8 cellular contexts compared by ENCODE assay signal in genomic region chr17:81683584-81684441, GRCh38. TPM values are rescaled to one million over a fixed set of nuclear protein-coding genes. Genes with fewer than 3 reads are reported as not detected.
DNase-seq lines count a peak whose midpoint lies in the region; ATAC-seq and TF ChIP-seq lines count a peak whose summit lies in the region.

Gene ARL16 (minus strand): TSS chr17:81683797. CDS start chr17:81683753, 44 bp downstream.
Gene HGS (plus strand): TSS chr17:81684011. CDS start chr17:81684067, 56 bp downstream.

- H3K4me3 Mint-ChIP-seq in H9 = peak within 1 kb of the TSS; percentile 86 to 89
- H3K4me3 Mint-ChIP-seq in natural killer cell treated with Interleukin-12 subunit alpha and Interleukin-12 subunit beta and Interleukin-15 and Interleukin-18, amount 100 ng/mL, for 72 hours = peak within 1 kb of the TSS; percentile 91

- ATAC-seq in natural killer cell treated with Interleukin-12 subunit alpha and Interleukin-12 subunit beta and Interleukin-15 and Interleukin-18, amount 100 ng/mL, for 72 hours = peak; percentile 97 to 99
- ATAC-seq in stimulated activated naive CD8-positive, alpha-beta T cell treated with anti-CD3 and anti-CD28 coated beads, Interleukin-15, Interleukin-2, amounts not matched to agents 100 U/mL and 50 U/mL, for 24 hours = peak; percentile 94

- peaks cover 8% of the 10 kb centered on the region for H3K79me1 ChIP-seq in H9 (ENCODE audit: insufficient read depth, low read depth, low read length, poor library complexity, severe bottlenecking)

- H3K79me2 ChIP-seq in H9 (ENCODE audit: insufficient read depth, low read length) = peaks cover 9% of the 10 kb centered on the region; the same call in 1 of the 2 replicates

- H3K36me3 Mint-ChIP-seq in H9 (ENCODE audit: insufficient read depth in 1 of 3, low read depth in 3 of 3) = peaks cover 16 to 44% (median 38%) of the 10 kb centered on the region in 3 experiments
- H3K36me3 Mint-ChIP-seq in natural killer cell treated with Interleukin-12 subunit alpha and Interleukin-12 subunit beta and Interleukin-15 and Interleukin-18, amount 100 ng/mL, for 72 hours = no peaks in the 10 kb centered on the region

- no peak within 1 kb of the TSS for H2BK20ac ChIP-seq in H9 (ENCODE audit: low read depth, low read length, poor library complexity, severe bottlenecking)

- H3K4me2 ChIP-seq in H9 (ENCODE audit: insufficient read depth, insufficient read length, low read length) = peak within 1 kb of the TSS; percentile 92

- H3K18ac ChIP-seq in H9 (ENCODE audit: insufficient read length, low read depth, low read length) = no peak within 1 kb of the TSS

- H3K9me3 ChIP-seq in H9 (ENCODE audit: control insufficient read depth, low read depth, low read length) (no peaks in the 10 kb centered on the region), MG63 (no peaks in the 10 kb centered on the region)

- H2BK15ac ChIP-seq in H9 (ENCODE audit: low read depth, low read length) = no peak within 1 kb of the TSS

- no peak within 1 kb of the TSS for H2BK120ac ChIP-seq in H9 (ENCODE audit: low read depth, low read length, poor library complexity, severe bottlenecking)

- H2AK5ac ChIP-seq in H9 (ENCODE audit: insufficient read length, low read length) = no peak within 1 kb of the TSS

- H4K5ac ChIP-seq in H9 (ENCODE audit: insufficient read length, low read depth, low read length) = no peak within 1 kb of the TSS

- no CpG with 5 or more reads among the region's 112 CpGs for WGBS in H9 (ENCODE audit: extremely low coverage, insufficient read length, low lambda C conversion rate)

- H3T11ph ChIP-seq in H9 (ENCODE audit: low read length) = no peak within 1 kb of the TSS

- no peak within 1 kb of the TSS for H4K8ac ChIP-seq in H9 (replicated peaks; ENCODE audit: insufficient read length, low read depth, low read length)

- no peaks in the 10 kb centered on the region for H4K20me1 ChIP-seq in H9 (ENCODE audit: control insufficient read depth, insufficient read depth, insufficient read length)

- H3K23me2 ChIP-seq in H9 (ENCODE audit: insufficient read length, low read depth, low read length, poor library complexity, severe bottlenecking) = peaks cover 10% of the 10 kb centered on the region

- H3K27ac ChIP-seq in H9 (ENCODE audit: insufficient read length, low read depth, low read length) = no peak within 1 kb of the TSS

- H3K9ac ChIP-seq in H9 (ENCODE audit: extremely low read depth, insufficient read length, low read length) = peak within 1 kb of the TSS; percentile 71

- TF ChIP-seq CTCF in H9 (conservative IDR thresholded peaks at IDR 0.05) = no peak
- TF ChIP-seq CTCF in fibroblast of pulmonary artery (IDR thresholded peaks at IDR 0.05; ENCODE audit: low read length, missing control alignments) = no peak

- H2BK12ac ChIP-seq in H9 (ENCODE audit: insufficient read length, low read depth, low read length) = no peak within 1 kb of the TSS

- H3K9me3 Mint-ChIP-seq in H9 = no peaks in the 10 kb centered on the region
- no peaks in the 10 kb centered on the region for H3K9me3 Mint-ChIP-seq in natural killer cell treated with Interleukin-12 subunit alpha and Interleukin-12 subunit beta and Interleukin-15 and Interleukin-18, amount 100 ng/mL, for 72 hours

- DNase-seq in ELR (ENCODE audit: low read depth) (peak; percentile 100), H9 (peak; percentile 99), MG63 (peak; percentile 98), SHP77 treated with DMSO at 0.1 percent for 48 hours (lab: John Stamatoyannopoulos, UW) (peak; percentile 100), fibroblast of pulmonary artery (ENCODE audit: low read depth) (peak; percentile 99)
- DNase-seq in activated effector memory CD4-positive, alpha-beta T cell treated with anti-CD3 and anti-CD28 coated beads, Interleukin-2, amount 50 U/mL, for 16 hours = peak; percentile 99
- peak; percentile 99 for DNase-seq in natural killer cell treated with Interleukin-12 subunit alpha and Interleukin-12 subunit beta and Interleukin-15 and Interleukin-18, amount 100 ng/mL, for 72 hours (ENCODE audit: low spot score)
- peak; percentile 98 for DNase-seq in stimulated activated naive CD8-positive, alpha-beta T cell treated with anti-CD3 and anti-CD28 coated beads, Interleukin-15, Interleukin-2, amounts not matched to agents 100 U/mL and 50 U/mL, for 24 hours

- no peak within 1 kb of the TSS for H3K23ac ChIP-seq in H9 (ENCODE audit: insufficient read length, low read depth, low read length)

- H3K4me3 ChIP-seq in MG63 (peak within 1 kb of the TSS; percentile 83), fibroblast of pulmonary artery (replicated peaks; ENCODE audit: low read depth, low read length) (peak within 1 kb of the TSS; percentile 87)

- H3K27me3 ChIP-seq in H9 (ENCODE audit: insufficient read depth, low read length) (no peaks in the 10 kb centered on the region), MG63 (no peaks in the 10 kb centered on the region)

- H3K27ac Mint-ChIP-seq in H9 = peak within 1 kb of the TSS; percentile 26 to 87 (median 81); a peak in 6 of 7 replicates
- peak within 1 kb of the TSS; percentile 86 to 88 for H3K27ac Mint-ChIP-seq in natural killer cell treated with Interleukin-12 subunit alpha and Interleukin-12 subunit beta and Interleukin-15 and Interleukin-18, amount 100 ng/mL, for 72 hours

- no peak within 1 kb of the TSS for H2BK5ac ChIP-seq in H9 (ENCODE audit: insufficient read length, low read length)

- H3K4ac ChIP-seq in H9 (ENCODE audit: low read depth, low read length) = no peak within 1 kb of the TSS

- peak within 1 kb of the TSS; percentile 60; the same call in 1 of the 2 replicates for H3K14ac ChIP-seq in H9 (ENCODE audit: insufficient read depth, low read length)

- no peak within 1 kb of the TSS for H2AFZ ChIP-seq in H9 (ENCODE audit: low read length)

- H3K4me1 Mint-ChIP-seq in H9 = peaks cover 14 to 20% of the 10 kb centered on the region in 2 experiments
- H3K4me1 Mint-ChIP-seq in natural killer cell treated with Interleukin-12 subunit alpha and Interleukin-12 subunit beta and Interleukin-15 and Interleukin-18, amount 100 ng/mL, for 72 hours (ENCODE audit: low read depth in 2 of 2) = peaks cover 27 to 38% of the 10 kb centered on the region in 2 donors

- no peak within 1 kb of the TSS for H4K91ac ChIP-seq in H9 (ENCODE audit: insufficient read length, low read depth, low read length)

- no peaks in the 10 kb centered on the region for H3K27me3 Mint-ChIP-seq in H9 (ENCODE audit: low read depth)
- no peaks in the 10 kb centered on the region for H3K27me3 Mint-ChIP-seq in natural killer cell treated with Interleukin-12 subunit alpha and Interleukin-12 subunit beta and Interleukin-15 and Interleukin-18, amount 100 ng/mL, for 72 hours

- H3K56ac ChIP-seq in H9 (ENCODE audit: insufficient read length, low read depth, low read length) = no peak within 1 kb of the TSS

- H3K36me3 ChIP-seq in MG63 = peaks cover 67% of the 10 kb centered on the region

- H3K4me1 ChIP-seq in H9 (ENCODE audit: insufficient read depth, low read length) = no peaks in the 10 kb centered on the region

RNA-seq across cellular contexts. Expression of gene ARL16, which starts in this region (rescaled TPM):
- 55.4 and 58.6 TPM in 2 replicates for total RNA-seq in H9 (2021)
- 35.0 and 47.8 TPM in 2 replicates for total RNA-seq in MG63 (2014; rRNA removed; shearing (Covaris generic); ENCODE audit: low replicate concordance)
- 10 to 100 TPM; 35.5 to 54.7 TPM for total RNA-seq in natural killer cell treated with Interleukin-12 subunit alpha and Interleukin-12 subunit beta and Interleukin-15 and Interleukin-18, amount 100 ng/mL, for 72 hours

RNA-seq across cellular contexts. Expression of gene HGS, which starts in this region (rescaled TPM):
- total RNA-seq in H9 (2021) = 99.3 and 106 TPM in 2 replicates
- 102 and 116 TPM in 2 replicates for total RNA-seq in MG63 (2014; rRNA removed; shearing (Covaris generic); ENCODE audit: low replicate concordance)
- 100 to 1,000 TPM; 140 to 220 TPM for total RNA-seq in natural killer cell treated with Interleukin-12 subunit alpha and Interleukin-12 subunit beta and Interleukin-15 and Interleukin-18, amount 100 ng/mL, for 72 hours
